Comparison of ENCODE assay signal across 8 cellular contexts in genomic region chr19:13163609-13164364, GRCh38. TPM values are rescaled to one million over a fixed set of nuclear protein-coding genes. Genes with fewer than 3 reads are reported as not detected.
DNase-seq lines count a peak whose midpoint lies in the region; ATAC-seq and TF ChIP-seq lines count a peak whose summit lies in the region.

No MANE protein-coding gene starts in this region.

- TF ChIP-seq CTCF in lower lobe of right lung (IDR thresholded peaks at IDR 0.05), result no peak

- peak overlapping the region; percentile 24 for H3K4me3 ChIP-seq in effector memory CD4-positive, alpha-beta T cell (ENCODE audit: insufficient read depth, low read depth, low read length, poor library complexity, severe bottlenecking)
- H3K4me3 ChIP-seq in lower lobe of right lung, result peak overlapping the region; percentile 55

- no peaks in the 10 kb centered on the region for H3K36me3 ChIP-seq in effector memory CD4-positive, alpha-beta T cell (ENCODE audit: control insufficient read depth, insufficient read depth, low read length)
- no peaks in the 10 kb centered on the region for H3K36me3 ChIP-seq in lower lobe of right lung

- no peaks in the 10 kb centered on the region for H3K27me3 ChIP-seq in effector memory CD4-positive, alpha-beta T cell (replicated peaks; ENCODE audit: control insufficient read depth, insufficient read depth, low read length, poor library complexity, severe bottlenecking)
- H3K27me3 ChIP-seq in lower lobe of right lung (ENCODE audit: low read depth), result no peaks in the 10 kb centered on the region

- H3K4me1 ChIP-seq in effector memory CD4-positive, alpha-beta T cell (ENCODE audit: control insufficient read depth, insufficient read depth, low read length, poor library complexity, severe bottlenecking), result peaks cover 66% of the 10 kb centered on the region
- H3K4me1 ChIP-seq in lower lobe of right lung, result peaks cover 74% of the 10 kb centered on the region

- H3K9me3 ChIP-seq in effector memory CD4-positive, alpha-beta T cell (ENCODE audit: control insufficient read depth, low read length), result no peaks in the 10 kb centered on the region
- no peaks in the 10 kb centered on the region for H3K9me3 ChIP-seq in lower lobe of right lung

- DNase-seq in EL (peak; percentile 94), NCI-H1417 treated with DMSO at 0.1 percent for 48 hours (lab: John Stamatoyannopoulos, UW) (peak; percentile 23), lower lobe of right lung (peak; percentile 77)
- DNase-seq in activated CD4-positive, alpha-beta T cell treated with anti-CD3 and anti-CD28 coated beads for 48 hours, result peak; percentile 78
- peak in 1 of 3 donors; percentile 17 for DNase-seq in effector memory CD4-positive, alpha-beta T cell
- peak; percentile 67 for DNase-seq in stimulated activated naive CD8-positive, alpha-beta T cell treated with anti-CD3 and anti-CD28 coated beads, Interleukin-15, Interleukin-2, amounts not matched to agents 100 U/mL and 50 U/mL, for 24 hours

- peak overlapping the region; percentile 88 for H3K27ac ChIP-seq in effector memory CD4-positive, alpha-beta T cell (ENCODE audit: insufficient read depth, low read length, poor library complexity, severe bottlenecking)
- H3K27ac ChIP-seq in lower lobe of right lung, result peak overlapping the region; percentile 88

- ATAC-seq in lower lobe of right lung (peak; percentile 26 to 51), HG03432 (IDR thresholded peaks at IDR 0.05; ENCODE audit: unreplicated experiment) (no peak), HG03457 (IDR thresholded peaks at IDR 0.05; ENCODE audit: unreplicated experiment) (no peak)
- ATAC-seq in stimulated activated naive CD8-positive, alpha-beta T cell treated with anti-CD3 and anti-CD28 coated beads, Interleukin-15, Interleukin-2, amounts not matched to agents 100 U/mL and 50 U/mL, for 24 hours, result peak; percentile 16

- intact Hi-C loops in lower lobe of right lung (cut with DNase I), result no loop called here

RNA-seq across cellular contexts. Expression of gene IER2, which starts 13.6 kb away (rescaled TPM):
- 80.2 TPM for total RNA-seq in lower lobe of right lung

RNA-seq across cellular contexts. Expression of gene STX10, which starts 13.6 kb away (rescaled TPM):
- 82.7 TPM for total RNA-seq in lower lobe of right lung

RNA-seq across cellular contexts. Expression of gene NACC1, which starts 45.7 kb away (rescaled TPM):
- 35.2 TPM for total RNA-seq in lower lobe of right lung

RNA-seq across cellular contexts. Expression of gene TRMT1, which starts 47.2 kb away (rescaled TPM):
- total RNA-seq in lower lobe of right lung, result 29.3 TPM

Comparison
In these comparisons a context has a peak if more than half of its experiments do, and no peak if none do; other contexts are left out.
1. ATAC-seq: peak in lower lobe of right lung (2 of 2) and stimulated activated naive CD8-positive, alpha-beta T cell treated with anti-CD3 and anti-CD28 coated beads, Interleukin-15, Interleukin-2, amounts not matched to agents 100 U/mL and 50 U/mL, for 24 hours (single experiment); none in HG03432 (single experiment) and HG03457 (single experiment).